13 cellular contexts compared by ENCODE assay signal in the genomic region with DNA sequence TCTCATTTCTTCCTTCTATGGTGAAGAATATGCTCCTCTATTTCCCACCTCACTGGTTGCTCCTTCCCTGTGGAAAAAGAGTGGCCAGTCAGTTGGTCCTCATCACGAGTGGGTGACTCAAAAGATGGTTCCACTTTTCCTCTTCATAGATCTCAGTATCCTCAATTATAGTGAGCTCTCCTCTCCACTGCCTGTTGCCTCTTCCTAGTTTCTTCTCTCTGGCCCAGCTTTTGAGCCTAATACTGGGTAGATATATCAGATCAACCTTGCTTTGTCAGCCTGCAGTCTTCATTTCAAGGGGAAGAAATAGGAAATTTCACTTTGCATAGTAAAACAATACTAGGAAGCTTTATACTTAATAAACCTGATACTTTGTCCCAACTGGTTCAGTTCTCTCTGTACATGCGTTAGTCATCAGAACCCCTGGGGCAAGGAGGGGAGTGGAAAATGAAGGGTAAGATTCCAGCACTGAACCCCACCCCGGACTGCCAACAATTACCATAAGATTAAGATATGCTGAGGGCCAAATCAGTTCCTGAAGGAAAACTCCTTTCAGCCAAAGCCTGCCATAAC. TPM values are rescaled to one million over a fixed set of nuclear protein-coding genes. Genes with fewer than 3 reads are reported as not detected.
DNase-seq lines count a peak whose midpoint lies in the region; ATAC-seq and TF ChIP-seq lines count a peak whose summit lies in the region.
"Had no signal": no experiment of that assay in that cellular context is flagged by ENCODE, and none has a peak within 500 bp of the region (broad histone marks: within the 10 kb centered on the region; RNA-seq: fewer than 3 reads in every experiment).

No MANE protein-coding gene starts in this region.

- H3K27ac Mint-ChIP-seq in nephron, result peak overlapping the region; percentile 4 to 13 (median 6)
- H3K27ac Mint-ChIP-seq: CD4-positive, alpha-beta memory T cell had no signal

- H3K4me1 Mint-ChIP-seq in nephron, result peaks cover 14% of the 10 kb centered on the region
- H3K4me1 Mint-ChIP-seq: CD4-positive, alpha-beta memory T cell had no signal

- peaks cover 4% of the 10 kb centered on the region for H3K36me3 Mint-ChIP-seq in nephron (ENCODE audit: low read depth)
- H3K36me3 Mint-ChIP-seq: CD4-positive, alpha-beta memory T cell had no signal

- peaks cover 14% of the 10 kb centered on the region for H3K9me3 Mint-ChIP-seq in nephron

- DNase-seq in Daoy (ENCODE audit: low read depth) (peak; percentile 73), heart left ventricle (no peak), AML-193 (lab: John Stamatoyannopoulos, UW) (no peak), prostate gland (ENCODE audit: low spot score) (no peak)
- DNase-seq: CD4-positive, alpha-beta memory T cell; kidney had no signal

- ATAC-seq in HG02798 (IDR thresholded peaks at IDR 0.05; ENCODE audit: poor library complexity, unreplicated experiment), result peak; percentile 2
- no peak for ATAC-seq in heart left ventricle
- ATAC-seq in GM21367 (IDR thresholded peaks at IDR 0.05; ENCODE audit: unreplicated experiment), result no peak

- H3K9me3 ChIP-seq in heart left ventricle, result peaks cover 0 to 7% (median 0%) of the 10 kb centered on the region in 12 donors
- H3K9me3 ChIP-seq in prostate gland, result no peaks in the 10 kb centered on the region
- H3K9me3 ChIP-seq: neutrophil, SJSA1 had no signal

- 49 to 65% (median 59%) methylated on average over 3 of the region's 3 CpGs for WGBS in heart left ventricle, 4 donors
- 39% methylated on average over 3 of the region's 3 CpGs for WGBS in prostate gland

- H3K4me3 Mint-ChIP-seq in nephron, result no peak overlapping the region
- H3K4me3 Mint-ChIP-seq: CD4-positive, alpha-beta memory T cell had no signal

- H3K27ac ChIP-seq in VCaP, result 0 out of 2 replicates have a peak overlapping the region, but pooled peaks have one; percentile 9
- H3K27ac ChIP-seq in heart left ventricle, result no peak overlapping the region
- no peak overlapping the region for H3K27ac ChIP-seq in prostate gland
- H3K27ac ChIP-seq: neutrophil, SJSA1 had no signal

- TF ChIP-seq CTCF in VCaP (conservative IDR thresholded peaks at IDR 0.05), result no peak
- TF ChIP-seq CTCF in nephron (IDR thresholded peaks at IDR 0.05; ENCODE audit: unreplicated experiment in 3 of 3), result no peak
- no peak for TF ChIP-seq CTCF in heart left ventricle (IDR thresholded peaks at IDR 0.05)
- no peak for TF ChIP-seq CTCF in prostate gland (IDR thresholded peaks at IDR 0.05)

- no peaks in the 10 kb centered on the region for H3K27me3 ChIP-seq in heart left ventricle
- H3K27me3 ChIP-seq in prostate gland (replicated peaks; ENCODE audit: insufficient read depth), result no peaks in the 10 kb centered on the region
- H3K27me3 ChIP-seq: neutrophil, SJSA1 had no signal

- intact Hi-C loops in heart left ventricle (cut with DNase I) (no loop called here), prostate gland (cut with DNase I) (no loop called here)

- no peaks in the 10 kb centered on the region for H3K36me3 ChIP-seq in heart left ventricle
- H3K36me3 ChIP-seq in prostate gland, result no peaks in the 10 kb centered on the region
- H3K36me3 ChIP-seq: neutrophil, SJSA1 had no signal

- H3K4me1 ChIP-seq in heart left ventricle (no peaks in the 10 kb centered on the region), prostate gland (replicated peaks) (no peaks in the 10 kb centered on the region)

- TF ChIP-seq POLR2A in heart left ventricle (IDR thresholded peaks at IDR 0.05) (no peak), prostate gland (IDR thresholded peaks at IDR 0.05) (no peak)

- H3K4me3 ChIP-seq in heart left ventricle (no peak overlapping the region), prostate gland (no peak overlapping the region)
- H3K4me3 ChIP-seq: SJSA1 had no signal

- H3K27me3 Mint-ChIP-seq in nephron (ENCODE audit: low read depth), result peaks cover 10% of the 10 kb centered on the region

RNA-seq across cellular contexts. Expression of gene WNT16, which starts 15.5 kb away (rescaled TPM):
- 0.11 TPM in 1 of 2 replicates, not detected in the other for total RNA-seq in Daoy (2014; rRNA removed; shearing (Covaris generic))
- total RNA-seq in heart left ventricle (under 1 TPM in 1 of 9 donors, not detected in 8; 0.19 TPM), prostate gland (1 to 10 TPM in 1 of 2 donors, under 1 TPM in 1; 0.23 to 1.1 TPM)
- not detected for polyA plus RNA-seq in heart left ventricle
- total RNA-seq: CD4-positive, alpha-beta memory T cell; kidney; SJSA1; subcutaneous adipose tissue had no signal
- polyA plus RNA-seq: CD4-positive, alpha-beta memory T cell had no signal
